In the genomic region with DNA sequence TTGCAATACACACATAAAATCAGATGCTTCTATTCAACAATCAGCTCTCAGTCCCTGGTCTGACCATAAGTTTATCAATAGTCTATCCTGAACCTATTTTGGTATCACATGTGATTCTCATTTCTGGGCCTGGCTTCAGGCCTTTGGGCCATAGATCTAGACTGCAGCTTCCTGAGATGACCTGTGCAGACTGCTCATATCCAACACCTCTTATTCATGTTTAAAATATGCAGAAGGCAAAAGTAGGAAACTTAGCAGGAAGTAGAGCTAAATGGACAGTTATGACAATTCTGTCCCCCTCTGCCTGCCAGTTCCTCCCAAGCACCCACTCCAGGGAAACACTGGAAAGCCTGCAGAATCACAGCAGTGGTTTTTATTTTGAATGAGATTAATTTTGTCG, we compare ENCODE assay signal across 25 cellular contexts. TPM values are rescaled to one million over a fixed set of nuclear protein-coding genes. Genes with fewer than 3 reads are reported as not detected.
A peak's percentile ranks its signal among the peaks of the same experiment; 100 is the strongest.
DNase-seq lines count a peak whose midpoint lies in the region; ATAC-seq, FAIRE-seq and TF ChIP-seq lines count a peak whose summit lies in the region.
"Had no signal": no experiment of that assay in that cellular context is flagged by ENCODE, and none has a peak within 500 bp of the region (broad histone marks: within the 10 kb centered on the region; RNA-seq: fewer than 3 reads in every experiment).

No MANE protein-coding gene starts in this region.

- peaks cover 9% of the 10 kb centered on the region for H3K9me3 Mint-ChIP-seq in astrocyte (ENCODE audit: unreplicated experiment)
- H3K9me3 Mint-ChIP-seq: dendritic cell treated with granulocyte-macrophage colony-stimulating factor and Interleukin-4, amounts not matched to agents 40 ng/mL and 50 ng/mL, for 4 days had no signal

- WGBS in psoas muscle, 3 donors, result 83 to 92% (median 88%) methylated on average over 1 of the region's 1 CpG

- intact Hi-C loops in psoas muscle (cut with DNase I), result no loop called here

- H3K27me3 ChIP-seq in astrocyte (ENCODE audit: insufficient read depth, low read length) (no peaks in the 10 kb centered on the region), psoas muscle (ENCODE audit: insufficient read depth in 3 of 3, low read length in 2 of 3) (peaks cover 0 to 14% (median 0%) of the 10 kb centered on the region in 3 donors)
- H3K27me3 ChIP-seq: ascending aorta, transverse colon had no signal

- H4K20me1 ChIP-seq in astrocyte (ENCODE audit: insufficient read depth, low read length), result no peaks in the 10 kb centered on the region

- no peaks in the 10 kb centered on the region for H3K9me3 ChIP-seq in astrocyte (ENCODE audit: insufficient read depth, low read depth, low read length)
- peaks cover 9% of the 10 kb centered on the region for H3K9me3 ChIP-seq in psoas muscle
- H3K9me3 ChIP-seq: transverse colon had no signal

- no peak overlapping the region for H2AFZ ChIP-seq in astrocyte (ENCODE audit: low read depth, low read length)

- ATAC-seq in HG03135 (IDR thresholded peaks at IDR 0.05; ENCODE audit: unreplicated experiment), result no peak
- no peak for ATAC-seq in HG03565 (IDR thresholded peaks at IDR 0.05; ENCODE audit: unreplicated experiment)
- ATAC-seq in psoas muscle, result no peak
- ATAC-seq: Panc1; sciatic nerve; stimulated activated naive CD8-positive, alpha-beta T cell treated with anti-CD3 and anti-CD28 coated beads, Interleukin-15, Interleukin-2, amounts not matched to agents 100 U/mL and 50 U/mL, for 24 hours had no signal

- no peaks in the 10 kb centered on the region for H3K4me1 Mint-ChIP-seq in astrocyte (ENCODE audit: low read depth, unreplicated experiment)

- DNase-seq in AG08396 (ENCODE audit: low spot score) (peak; percentile 33), HT1080 (ENCODE audit: low read depth) (peak; percentile 61), astrocyte (ENCODE audit: low read depth) (peak; percentile 15), hepatic stellate cell (ENCODE audit: low spot score) (peak; percentile 23), DMS153 treated with DMSO at 0.1 percent for 48 hours (lab: John Stamatoyannopoulos, UW; ENCODE audit: unreplicated experiment) (no peak), psoas muscle (no peak)
- DNase-seq: activated CD4-positive, alpha-beta T cell treated with anti-CD3 and anti-CD28 coated beads, Interleukin-2, amount 50 U/mL, for 1 hour; activated naive CD4-positive, alpha-beta T cell treated with Interleukin-2 at 50 U/mL for 16 hours; activated T-cell treated with anti-CD3 and anti-CD28 coated beads for 4 hours; DMS79 treated with DMSO at 0.1 percent for 48 hours; GOT3; NCI-H1417; NCI-H2171 treated with DMSO at 0.1 percent for 48 hours; NCI-H82; occipital lobe; stimulated activated naive CD8-positive, alpha-beta T cell treated with anti-CD3 and anti-CD28 coated beads, Interleukin-15, Interleukin-2, amounts not matched to agents 100 U/mL and 50 U/mL, for 24 hours; transverse colon had no signal

- H3K36me3 Mint-ChIP-seq in astrocyte (ENCODE audit: low read depth, unreplicated experiment), result no peaks in the 10 kb centered on the region

- TF ChIP-seq CTCF in astrocyte (IDR thresholded peaks at IDR 0.05; ENCODE audit: insufficient read depth, low read depth, low read length), result no peak
- no peak for TF ChIP-seq CTCF in psoas muscle (IDR thresholded peaks at IDR 0.05)

- H3K36me3 ChIP-seq in astrocyte (ENCODE audit: insufficient read depth, low read length) (no peaks in the 10 kb centered on the region), psoas muscle (ENCODE audit: insufficient read depth in 1 of 2, low read depth in 1 of 2) (no peaks in the 10 kb centered on the region)
- H3K36me3 ChIP-seq: ascending aorta, transverse colon had no signal

- no peak for FAIRE-seq in astrocyte (lab: Jason Lieb, UNC)
- FAIRE-seq: TTC549 had no signal

- H3K27ac Mint-ChIP-seq in astrocyte (ENCODE audit: unreplicated experiment), result no peak overlapping the region
- H3K27ac Mint-ChIP-seq: dendritic cell treated with granulocyte-macrophage colony-stimulating factor and Interleukin-4, amounts not matched to agents 40 ng/mL and 50 ng/mL, for 4 days had no signal

- peak overlapping the region; percentile 6 for H3K4me2 ChIP-seq in astrocyte (ENCODE audit: low read length)
- H3K4me2 ChIP-seq: KMS-11 had no signal

- no peak overlapping the region for H3K4me3 ChIP-seq in astrocyte (ENCODE audit: insufficient read depth, low read depth, low read length)
- no peak overlapping the region for H3K4me3 ChIP-seq in psoas muscle
- H3K4me3 ChIP-seq: ascending aorta, transverse colon had no signal

- no peak overlapping the region for H3K4me3 Mint-ChIP-seq in astrocyte (ENCODE audit: unreplicated experiment)
- H3K4me3 Mint-ChIP-seq: dendritic cell treated with granulocyte-macrophage colony-stimulating factor and Interleukin-4, amounts not matched to agents 40 ng/mL and 50 ng/mL, for 4 days had no signal

- no peaks in the 10 kb centered on the region for H3K27me3 Mint-ChIP-seq in astrocyte (ENCODE audit: low read depth, unreplicated experiment)

- no peak overlapping the region for H3K9ac ChIP-seq in astrocyte (ENCODE audit: low read length)
- H3K9ac ChIP-seq: KMS-11 had no signal

- H3K79me2 ChIP-seq in astrocyte (ENCODE audit: insufficient read depth, low read length), result no peaks in the 10 kb centered on the region

- H3K27ac ChIP-seq in astrocyte (ENCODE audit: low read depth, low read length) (no peak overlapping the region), psoas muscle (no peak overlapping the region)
- H3K27ac ChIP-seq: ascending aorta, KMS-11, transverse colon had no signal

- peaks cover 6% of the 10 kb centered on the region for H3K4me1 ChIP-seq in astrocyte (ENCODE audit: insufficient read depth, low read length)
- no peaks in the 10 kb centered on the region for H3K4me1 ChIP-seq in psoas muscle
- H3K4me1 ChIP-seq: ascending aorta had no signal

RNA-seq across cellular contexts. Expression of gene C7orf25, which starts 53.3 kb away (rescaled TPM):
- total RNA-seq in HT1080 (2014; rRNA removed; shearing (Covaris generic)), result 9.0 and 12.5 TPM in 2 replicates
- 15.7 and 16.5 TPM in 2 replicates for polyA plus RNA-seq in HT1080 (2015; cell fraction: cytosol; rRNA removed)
- polyA plus RNA-seq in HT1080 (2015; cell fraction: nucleus; rRNA removed), result 6.3 and 8.6 TPM in 2 replicates
- total RNA-seq in astrocyte (8.5 and 8.8 TPM in 2 replicates), psoas muscle (1 to 10 TPM; 1.3 to 2.4 (median 2.0) TPM)
- 1 to 10 TPM; 2.8 to 5.6 (median 4.8) TPM for polyA plus RNA-seq in psoas muscle

Comparison
In these comparisons a context has a peak if more than half of its experiments do, and no peak if none do; other contexts are left out.
1. DNase-seq: peak in AG08396 (single experiment), HT1080 (single experiment), astrocyte (single experiment) and hepatic stellate cell (single experiment); none in DMS153 treated with DMSO at 0.1 percent for 48 hours (single experiment) and psoas muscle (0 of 2).